30 cellular contexts compared by ENCODE assay signal in genomic region chr18:56353676-56354260, GRCh38.
"Had no signal": no experiment of that assay in that cellular context is flagged by ENCODE, and none has a peak within 500 bp of the region (broad histone marks: within the 10 kb centered on the region; RNA-seq: fewer than 3 reads in every experiment).

No MANE protein-coding gene starts in this region.

- H3K9me3 ChIP-seq: adrenal gland, body of pancreas, breast epithelium had no signal

- FAIRE-seq: astrocyte had no signal

- H3K4me2 ChIP-seq: PC-9 had no signal

- H3K36me3 ChIP-seq: adrenal gland, breast epithelium, WERI-Rb-1 had no signal

- H3K27me3 ChIP-seq: adrenal gland, body of pancreas, breast epithelium had no signal

- H3K4me3 ChIP-seq: adrenal gland, body of pancreas, breast epithelium, PC-9 had no signal

- ATAC-seq: activated naive CD4-positive, alpha-beta T cell treated with anti-CD3 and anti-CD28 coated beads, Interleukin-2, amount 50 U/mL, for 72 hours; activated T-cell treated with anti-CD3 and anti-CD28 coated beads, Interleukin-2, amount 50 U/mL, for 4 hours; body of pancreas had no signal

- H3K27ac ChIP-seq: adrenal gland, body of pancreas, breast epithelium, PC-9, WERI-Rb-1 had no signal

- DNase-seq: activated CD4-positive, alpha-beta memory T cell treated with anti-CD3 and anti-CD28 coated beads for 36 hours; activated CD4-positive, alpha-beta T cell treated with anti-CD3 and anti-CD28 coated beads, Interleukin-2, amount 50 U/mL, for 1 hour; activated CD8-positive, alpha-beta memory T cell treated with anti-CD3 and anti-CD28 coated beads, Interleukin-2, amount 50 U/mL, for 4 hours; activated gamma-delta T cell treated with Interleukin-2 at 50 U/mL for 16 hours; activated naive CD4-positive, alpha-beta T cell treated with anti-CD3 and anti-CD28 coated beads for 36 hours; activated T-cell treated with anti-CD3 and anti-CD28 coated beads for 4 hours; activated T-cell treated with anti-CD3 and anti-CD28 coated beads, Interleukin-2, amount 50 U/mL, for 4 hours; adrenal gland; body of pancreas; NCI-H1092 treated with DMSO at 0.1 percent for 48 hours; NCI-H1417; NCI-H146; NCI-H187; NCI-H2029 treated with DMSO at 0.1 percent for 48 hours; NCI-H2107; NCI-H2171; NCI-H510A; NCI-H526; NCI-H748 treated with DMSO at 0.1 percent for 48 hours; NK-92 treated with Interleukin-12 subunit alpha and Interleukin-12 subunit beta, amount 100 ng/mL, for 24 hours; PC-9; Right ventricle myocardium superior; SW 1271; T-helper 1 cell; T-helper 2 cell; T-helper 9 cell; WERI-Rb-1 had no signal

- H2AFZ ChIP-seq: PC-9 had no signal

- H3K4me1 ChIP-seq: adrenal gland, body of pancreas, breast epithelium had no signal
